ENCODE assay signal across 8 cellular contexts in the genomic region with DNA sequence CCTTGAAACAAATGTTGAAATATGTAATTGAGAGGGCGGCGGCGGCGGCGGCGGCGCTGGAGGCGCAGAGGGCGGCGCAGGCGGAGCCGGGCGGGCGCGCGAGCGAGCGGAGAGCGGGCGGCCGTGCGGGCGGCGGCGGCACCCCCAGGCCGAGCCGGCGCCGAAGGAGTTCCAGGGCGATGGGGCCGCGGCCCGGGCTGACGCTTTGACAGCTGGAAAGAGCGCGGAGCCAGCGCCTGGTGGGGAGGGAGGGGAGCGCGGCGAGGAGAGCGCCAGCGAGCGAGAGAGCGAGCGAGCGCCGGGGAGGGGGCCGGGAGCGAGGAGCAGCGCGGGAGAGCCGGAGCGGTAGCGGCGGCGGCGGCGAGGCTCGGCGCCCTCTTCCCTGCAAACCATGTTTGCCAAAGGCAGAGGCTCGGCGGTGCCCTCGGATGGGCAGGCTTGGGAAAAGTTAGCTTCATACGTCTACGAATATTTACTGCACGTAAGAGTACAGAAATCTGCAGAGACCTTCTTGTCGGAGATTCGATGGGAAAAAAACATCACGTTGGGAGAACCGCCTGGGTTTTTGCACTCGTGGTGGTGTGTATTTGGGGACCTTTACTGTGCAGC.
A peak's percentile ranks its signal among the peaks of the same experiment; 100 is the strongest.
DNase-seq lines count a peak whose midpoint lies in the region; TF ChIP-seq lines count a peak whose summit lies in the region.
"Not testable (repeated sequence)": the region's sequence is repeated elsewhere in the genome, so short reads cannot be mapped to it uniquely, and the experiment has no call there.

No MANE protein-coding gene starts in this region.

- peak overlapping the region in 3 of 4 donors; percentile 62 to 77 (median 63) for H3K4me3 Mint-ChIP-seq in IgD-negative memory B cell

- H3K4me1 ChIP-seq in PC-9 (replicated peaks; ENCODE audit: insufficient read depth) = not testable (repeated sequence)

- not testable (repeated sequence) for H3K36me3 ChIP-seq in PC-9 (ENCODE audit: low read depth)

- H3K4me1 Mint-ChIP-seq in IgD-negative memory B cell = not testable (repeated sequence)

- TF ChIP-seq CTCF in PC-9 (conservative IDR thresholded peaks at IDR 0.05) = not testable (repeated sequence)

- not testable (repeated sequence) for H3K9me2 ChIP-seq in PC-9 (ENCODE audit: insufficient read depth)

- not testable (repeated sequence) for H4K20me1 ChIP-seq in PC-9 (ENCODE audit: insufficient read depth)

- H3K27ac ChIP-seq in PC-9 = not testable (repeated sequence)

- BruUV-seq in PC-9 (replicated peaks; lab: Mats Ljungman, UMichigan) = not testable (repeated sequence)

- H3K27me3 ChIP-seq in PC-9 (ENCODE audit: insufficient read depth, low read depth) = peaks cover 12% of the 10 kb centered on the region

- DNase-seq in GM03348 (ENCODE audit: low spot score) (peak; percentile 52), PC-9 (peak; percentile 37 to 54), activated T-cell treated with anti-CD3 and anti-CD28 coated beads for 1 hour (ENCODE audit: low read depth) (peak; percentile 1), ecto neural progenitor cell (ENCODE audit: low spot score) (peak; percentile 84), inferior parietal cortex (ENCODE audit: extremely low spot score) (peak; percentile 26), renal cortical epithelial cell (ENCODE audit: low read depth) (peak; percentile 6), ureter (ENCODE audit: low spot score) (peak; percentile 42)

- peak overlapping the region; percentile 68; the same call in 1 of the 2 replicates for H2AFZ ChIP-seq in PC-9

- POLR2A ChIA-PET in PC-9 (lab: Charles Lee; ENCODE audit: unreplicated experiment) = not testable (repeated sequence)

- not testable (repeated sequence) for H3F3A ChIP-seq in PC-9 (ENCODE audit: insufficient read depth, low read depth)

- H3K27me3 Mint-ChIP-seq in IgD-negative memory B cell = peaks cover 34% of the 10 kb centered on the region

- not testable (repeated sequence) for H3K79me2 ChIP-seq in PC-9 (ENCODE audit: low read depth)

- intact Hi-C loops in PC-9 (cut with micrococcal nuclease; ENCODE audit: unreplicated experiment) = not testable (repeated sequence)

- not testable (repeated sequence) for H3K27ac Mint-ChIP-seq in IgD-negative memory B cell

- H3K4me3 ChIP-seq in PC-9 = peak overlapping the region; percentile 51

- H3K9me3 Mint-ChIP-seq in IgD-negative memory B cell = not testable (repeated sequence)

- peak overlapping the region; percentile 71 for H3K4me2 ChIP-seq in PC-9

- CTCF ChIA-PET in PC-9 (lab: Charles Lee) = interaction anchor here (0.5 to 0.6 kb wide), 2 partner anchors 188 to 254 kb away, joined by 3 to 4 read pairs; no protein-coding TSS in a partner anchor

- not testable (repeated sequence) for H3K36me3 Mint-ChIP-seq in IgD-negative memory B cell

- H3K9me3 ChIP-seq in PC-9 (ENCODE audit: insufficient read depth, low read depth) = not testable (repeated sequence)

Comparison
In these comparisons a context has a peak if more than half of its experiments do, and no peak if none do; other contexts are left out.
1. DNase-seq: peak in every context shown above with its lines; median percentile 84 in ecto neural progenitor cell; 52 in GM03348; 46 in PC-9; 42 in ureter; 26 in inferior parietal cortex; 6 in renal cortical epithelial cell; 1 in activated T-cell treated with anti-CD3 and anti-CD28 coated beads for 1 hour.